Comparison of ENCODE assay signal across 26 cellular contexts in the genomic region with DNA sequence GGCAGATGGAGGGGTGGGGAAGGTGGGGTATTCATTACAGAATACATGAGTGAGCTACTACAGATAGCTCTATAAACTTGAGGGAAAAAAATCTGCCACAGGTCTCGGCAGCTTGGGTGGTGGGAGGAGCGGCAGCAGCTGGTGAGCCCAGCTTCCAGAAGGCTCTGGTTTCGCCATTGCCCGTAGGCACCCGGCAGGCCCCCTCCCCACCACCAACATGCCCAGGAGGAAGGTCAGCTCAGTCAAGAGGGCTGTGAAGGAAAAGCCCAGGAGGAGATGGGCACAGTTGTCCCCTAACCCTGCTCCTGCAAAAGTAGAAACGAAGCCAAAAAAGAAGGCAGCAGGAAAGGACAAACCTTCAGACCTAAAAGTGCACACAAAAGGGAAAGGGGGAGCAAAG. TPM values are rescaled to one million over a fixed set of nuclear protein-coding genes. Genes with fewer than 3 reads are reported as not detected.
DNase-seq lines count a peak whose midpoint lies in the region; ATAC-seq and TF ChIP-seq lines count a peak whose summit lies in the region.
"Had no signal": no experiment of that assay in that cellular context is flagged by ENCODE, and none has a peak within 500 bp of the region (broad histone marks: within the 10 kb centered on the region; RNA-seq: fewer than 3 reads in every experiment).

No MANE protein-coding gene starts in this region.

- H3K4me3 Mint-ChIP-seq in osteocyte (ENCODE audit: unreplicated experiment): no peak overlapping the region
- H3K4me3 Mint-ChIP-seq: activated T-helper 17 cell treated with anti-CD3 and anti-CD28 coated beads, Interleukin-2, amount 50 U/mL, for 72 hours; CD4-positive, CD25-positive, alpha-beta regulatory T cell; natural killer cell; T-helper 2 cell treated with Interferon-gamma antibody and Interleukin-4, amounts not matched to agents 5 μg/mL and 100 μg/mL, for 36 hours had no signal

- intact Hi-C loops in ascending aorta (cut with DNase I): loop anchor here (10.0 kb wide), 1 partner anchor 250 kb away; no protein-coding TSS in a partner anchor

- peaks cover 17% of the 10 kb centered on the region for H3K36me3 Mint-ChIP-seq in osteocyte (ENCODE audit: unreplicated experiment)

- peaks cover 3 to 17% of the 10 kb centered on the region in 2 donors for H3K4me1 ChIP-seq in ascending aorta
- H3K4me1 ChIP-seq: parathyroid adenoma had no signal

- H3K27ac Mint-ChIP-seq in osteocyte (ENCODE audit: unreplicated experiment): no peak overlapping the region
- H3K27ac Mint-ChIP-seq: activated T-helper 17 cell treated with anti-CD3 and anti-CD28 coated beads, Interleukin-2, amount 50 U/mL, for 72 hours; CD4-positive, CD25-positive, alpha-beta regulatory T cell; T-helper 2 cell treated with Interferon-gamma antibody and Interleukin-4, amounts not matched to agents 5 μg/mL and 100 μg/mL, for 36 hours had no signal

- H3K27me3 Mint-ChIP-seq in osteocyte (ENCODE audit: unreplicated experiment): no peaks in the 10 kb centered on the region
- H3K27me3 Mint-ChIP-seq: activated T-helper 17 cell treated with anti-CD3 and anti-CD28 coated beads, Interleukin-2, amount 50 U/mL, for 72 hours; CD4-positive, CD25-positive, alpha-beta regulatory T cell had no signal

- peak overlapping the region; percentile 77 to 78 for H3K27ac ChIP-seq in ascending aorta
- H3K27ac ChIP-seq: brain microvascular endothelial cell, foreskin keratinocyte, left ventricle myocardium inferior, parathyroid adenoma, VCaP had no signal

- H3K9me3 ChIP-seq in ascending aorta: no peaks in the 10 kb centered on the region
- H3K9me3 ChIP-seq: left ventricle myocardium inferior had no signal

- TF ChIP-seq CTCF in ascending aorta (IDR thresholded peaks at IDR 0.05) (no peak), osteocyte (IDR thresholded peaks at IDR 0.05) (no peak)

- no peaks in the 10 kb centered on the region for H3K4me1 Mint-ChIP-seq in osteocyte (ENCODE audit: unreplicated experiment)

- no peak for ATAC-seq in GM21423 (IDR thresholded peaks at IDR 0.05; ENCODE audit: unreplicated experiment)
- ATAC-seq: activated T-helper 17 cell treated with anti-CD3 and anti-CD28 coated beads, Interleukin-2, amount 50 U/mL, for 72 hours; foreskin keratinocyte; natural killer cell; right cardiac atrium; SK-N-SH treated with all-trans-retinoic acid at 6 μM for 48 hours had no signal

- peaks cover 20 to 22% of the 10 kb centered on the region in 2 donors for H3K36me3 ChIP-seq in ascending aorta

- H3K27me3 ChIP-seq in ascending aorta: no peaks in the 10 kb centered on the region
- H3K27me3 ChIP-seq: brain microvascular endothelial cell, foreskin keratinocyte had no signal

- no peaks in the 10 kb centered on the region for H3K9me3 Mint-ChIP-seq in osteocyte (ENCODE audit: unreplicated experiment)
- H3K9me3 Mint-ChIP-seq: activated T-helper 17 cell treated with anti-CD3 and anti-CD28 coated beads, Interleukin-2, amount 50 U/mL, for 72 hours; CD4-positive, CD25-positive, alpha-beta regulatory T cell; natural killer cell; T-helper 2 cell treated with Interferon-gamma antibody and Interleukin-4, amounts not matched to agents 5 μg/mL and 100 μg/mL, for 36 hours had no signal

- no peak overlapping the region for H3K4me3 ChIP-seq in ascending aorta
- H3K4me3 ChIP-seq: left ventricle myocardium inferior had no signal

- DNase-seq in DMS 273 treated with DMSO at 0.1 percent for 48 hours (lab: John Stamatoyannopoulos, UW): peak; percentile 98
- DNase-seq in NCI-H2171 (lab: John Stamatoyannopoulos, UW): peak; percentile 91
- no peak for DNase-seq in ascending aorta (ENCODE audit: low spot score in 2 of 2)
- DNase-seq in osteocyte (ENCODE audit: extremely low spot score, unreplicated experiment): peak; percentile 34
- DNase-seq in kidney glomerular epithelial cell (lab: John Stamatoyannopoulos, UW): no peak
- no peak for DNase-seq in ecto neural progenitor cell (ENCODE audit: low spot score)
- DNase-seq: activated CD4-positive, alpha-beta T cell treated with anti-CD3 and anti-CD28 coated beads, Interleukin-2, amount 50 U/mL, for 1 hour; brain microvascular endothelial cell; CD4-positive, CD25-positive, alpha-beta regulatory T cell; effector memory CD4-positive, alpha-beta T cell; foreskin keratinocyte; left ventricle myocardium inferior; midbrain; natural killer cell; NCI-H1105 treated with DMSO at 0.1 percent for 48 hours; NCI-H2081 treated with DMSO at 0.1 percent for 48 hours; NCI-H510A treated with DMSO at 0.1 percent for 48 hours; right cardiac atrium; stimulated activated CD4-positive, alpha-beta T cell treated with anti-CD3 and anti-CD28 coated beads, Interleukin-4, amount 100 ng/mL, for 1 hour; stimulated activated naive CD4-positive, alpha-beta T cell had no signal

RNA-seq across cellular contexts. Expression of a gene that starts 18.5 kb away (rescaled TPM):
- total RNA-seq in ascending aorta (20.1 TPM), osteocyte (24.9 and 25.5 TPM in 2 replicates)

RNA-seq across cellular contexts. Expression of a gene that starts 31.7 kb away (rescaled TPM):
- total RNA-seq in ascending aorta: 9.3 TPM
- 54.7 and 55.7 TPM in 2 replicates for total RNA-seq in osteocyte

Comparison
In these comparisons a context has a peak if more than half of its experiments do, and no peak if none do; other contexts are left out.
1. DNase-seq: peak in DMS 273 treated with DMSO at 0.1 percent for 48 hours (single experiment), NCI-H2171 (single experiment) and osteocyte (single experiment); none in ascending aorta (0 of 2), kidney glomerular epithelial cell (single experiment) and ecto neural progenitor cell (single experiment).